In the genomic region with DNA sequence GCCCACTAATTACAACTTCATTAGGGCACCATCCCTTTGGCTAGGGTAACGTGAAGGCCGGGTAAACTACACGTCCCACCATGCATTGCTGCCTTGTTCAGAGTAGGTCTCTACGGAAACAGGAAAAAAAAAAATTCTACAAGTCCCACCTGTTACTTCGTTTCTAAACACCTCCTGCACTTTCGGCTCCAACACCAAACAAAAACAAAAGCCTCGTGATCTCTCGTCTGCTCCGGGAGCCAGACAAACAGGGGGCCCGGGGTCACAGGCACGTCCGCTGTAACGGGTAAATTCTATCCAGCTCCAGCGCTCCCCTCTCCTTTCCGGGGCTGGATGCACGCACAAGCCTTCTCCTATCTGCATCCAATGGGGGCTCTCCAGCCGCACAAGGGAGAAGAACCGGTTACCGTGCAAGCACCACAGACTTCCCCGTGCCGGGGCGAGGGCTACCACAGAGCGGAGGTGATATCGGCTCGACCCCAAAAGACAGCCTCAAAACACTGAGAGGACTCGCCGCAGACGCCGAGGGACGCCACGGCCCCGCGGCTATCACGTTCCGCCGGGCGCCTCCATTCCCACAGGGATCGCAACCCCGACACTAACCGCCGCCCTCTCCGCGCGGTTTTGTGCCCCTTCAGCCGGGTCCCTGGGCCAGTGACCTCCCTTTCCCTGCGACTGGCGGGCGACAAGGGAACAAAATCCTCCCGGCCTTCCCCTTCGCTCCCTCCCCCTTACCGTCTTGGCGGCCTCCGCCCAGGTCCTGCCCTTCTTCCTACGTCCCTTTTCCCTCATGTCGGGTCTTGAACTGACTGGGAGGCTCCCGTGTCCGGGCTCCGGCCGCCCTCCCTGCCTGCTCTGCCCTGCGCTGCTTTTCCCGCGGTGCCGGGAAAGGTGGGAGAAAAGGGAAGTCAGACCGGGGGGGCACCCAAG, we compare ENCODE assay signal across 8 cellular contexts. TPM values are rescaled to one million over a fixed set of nuclear protein-coding genes. Genes with fewer than 3 reads are reported as not detected.
DNase-seq lines count a peak whose midpoint lies in the region; ATAC-seq, FAIRE-seq and TF ChIP-seq lines count a peak whose summit lies in the region.

No MANE protein-coding gene starts in this region.

- H3K27ac ChIP-seq in KOPT-K1 (ENCODE audit: low read depth, low read length, poor library complexity, severe bottlenecking), result peak overlapping the region; percentile 87

- no peaks in the 10 kb centered on the region for H3K9me3 ChIP-seq in KOPT-K1 (ENCODE audit: insufficient read depth, low read length, poor library complexity, severe bottlenecking)

- H3K36me3 ChIP-seq in KOPT-K1 (ENCODE audit: insufficient read depth, low read length), result peaks cover 13% of the 10 kb centered on the region

- TF ChIP-seq POLR2A in Raji (IDR thresholded peaks at IDR 0.05; ENCODE audit: insufficient read depth, low read depth, low read length), result peak; percentile 50; the same call in 1 of the 2 replicates

- no peak for FAIRE-seq in frontal cortex (lab: Jason Lieb, UNC)

- peak; percentile 57 for ATAC-seq in GM21723 (IDR thresholded peaks at IDR 0.05; ENCODE audit: unreplicated experiment)

- peak; percentile 88 for DNase-seq in DMS53 (lab: John Stamatoyannopoulos, UW)
- peak; percentile 19 for DNase-seq in activated gamma-delta T cell treated with anti-CD3 and anti-CD28 coated beads, Interleukin-2, amount 50 U/mL, for 16 hours (ENCODE audit: low read depth)
- DNase-seq in frontal cortex (ENCODE audit: low spot score in 2 of 2), result peak; percentile 19 to 34
- DNase-seq in nucleus accumbens (lab: John Stamatoyannopoulos, UW), result peak in 49 of 56 donors; percentile 30 to 73 (median 53)
- DNase-seq in superior temporal gyrus (ENCODE audit: extremely low spot score), result peak; percentile 78

RNA-seq across cellular contexts. Expression of a gene that starts 0.6 kb away (rescaled TPM):
- 3.3 TPM for total RNA-seq in frontal cortex

Comparison
In these comparisons a context has a peak if more than half of its experiments do, and no peak if none do; other contexts are left out.
1. Peak in every context shown above with its lines: DNase-seq, ATAC-seq and H3K27ac ChIP-seq.
2. DNase-seq: peak in every context shown above with its lines; median percentile 88 in DMS53; 78 in superior temporal gyrus; 53 in nucleus accumbens; 26 in frontal cortex; 19 in activated gamma-delta T cell treated with anti-CD3 and anti-CD28 coated beads, Interleukin-2, amount 50 U/mL, for 16 hours.